Comparison of ENCODE assay signal across 16 cellular contexts in genomic region chr12:46657416-46658411, GRCh38.
DNase-seq lines count a peak whose midpoint lies in the region; ATAC-seq and TF ChIP-seq lines count a peak whose summit lies in the region.
"Had no signal": no experiment of that assay in that cellular context is flagged by ENCODE, and none has a peak within 500 bp of the region (broad histone marks: within the 10 kb centered on the region; RNA-seq: fewer than 3 reads in every experiment).

No MANE protein-coding gene starts in this region.

- no peaks in the 10 kb centered on the region for H3K27me3 Mint-ChIP-seq in osteocyte (ENCODE audit: unreplicated experiment)

- DNase-seq in EL (peak; percentile 37), adipocyte (ENCODE audit: low read depth) (peak; percentile 80), fibroblast of pulmonary artery (ENCODE audit: low read depth) (peak; percentile 26), osteocyte (ENCODE audit: extremely low spot score, unreplicated experiment) (no peak), MV-4-11 (lab: John Stamatoyannopoulos, UW) (no peak), mucosa of gallbladder (ENCODE audit: low spot score) (no peak)
- DNase-seq: activated CD4-positive, alpha-beta T cell treated with anti-CD3 and anti-CD28 coated beads for 48 hours; activated T-cell treated with anti-CD3 and anti-CD28 coated beads, Interleukin-2, amount 50 U/mL, for 72 hours; AML-193; endodermal cell; NCI-H1417; NCI-H446; pancreas; T-helper 17 cell had no signal

- no peak overlapping the region for H3K4me3 Mint-ChIP-seq in osteocyte (ENCODE audit: unreplicated experiment)
- H3K4me3 Mint-ChIP-seq: activated T-cell treated with anti-CD3 and anti-CD28 coated beads, Interleukin-2, amount 50 U/mL, for 72 hours; endodermal cell; T-helper 17 cell had no signal

- H3K4me3 ChIP-seq in adipocyte (ENCODE audit: low read length) (no peak overlapping the region), fibroblast of pulmonary artery (replicated peaks; ENCODE audit: low read depth, low read length) (no peak overlapping the region)
- H3K4me3 ChIP-seq: pancreas had no signal

- peaks cover 61% of the 10 kb centered on the region for H3K4me1 Mint-ChIP-seq in osteocyte (ENCODE audit: unreplicated experiment)

- peaks cover 55% of the 10 kb centered on the region for H3K4me1 ChIP-seq in adipocyte (ENCODE audit: control insufficient read depth, insufficient read depth, low read length)
- H3K4me1 ChIP-seq: pancreas had no signal

- H3K9ac ChIP-seq in adipocyte (ENCODE audit: low read length) = peak overlapping the region; percentile 82

- no peaks in the 10 kb centered on the region for H3K9me3 ChIP-seq in adipocyte (ENCODE audit: control insufficient read depth, low read length)
- H3K9me3 ChIP-seq: pancreas had no signal

- no peak for ATAC-seq in HG02610 (IDR thresholded peaks at IDR 0.05; ENCODE audit: unreplicated experiment)
- no peak for ATAC-seq in GM21423 (IDR thresholded peaks at IDR 0.05; ENCODE audit: unreplicated experiment)
- ATAC-seq: activated T-cell treated with anti-CD3 and anti-CD28 coated beads, Interleukin-2, amount 50 U/mL, for 72 hours; pancreas; T-helper 17 cell had no signal

- peaks cover 3% of the 10 kb centered on the region for H3K36me3 Mint-ChIP-seq in osteocyte (ENCODE audit: unreplicated experiment)

- H3K36me3 ChIP-seq in adipocyte (ENCODE audit: control insufficient read depth, insufficient read depth, low read length, severe bottlenecking) = no peaks in the 10 kb centered on the region
- H3K36me3 ChIP-seq: pancreas had no signal

- H3K9me3 Mint-ChIP-seq in osteocyte (ENCODE audit: unreplicated experiment) = no peaks in the 10 kb centered on the region
- H3K9me3 Mint-ChIP-seq: activated T-cell treated with anti-CD3 and anti-CD28 coated beads, Interleukin-2, amount 50 U/mL, for 72 hours; endodermal cell had no signal

- TF ChIP-seq CTCF in fibroblast of pulmonary artery (IDR thresholded peaks at IDR 0.05; ENCODE audit: low read length, missing control alignments) (no peak), osteocyte (IDR thresholded peaks at IDR 0.05) (no peak)

- H3K27ac Mint-ChIP-seq in osteocyte (ENCODE audit: unreplicated experiment) = peak overlapping the region; percentile 92
- H3K27ac Mint-ChIP-seq: activated T-cell treated with anti-CD3 and anti-CD28 coated beads, Interleukin-2, amount 50 U/mL, for 72 hours; endodermal cell; T-helper 17 cell had no signal

- H3K27me3 ChIP-seq in adipocyte (replicated peaks; ENCODE audit: control insufficient read depth, insufficient read depth, low read length) = no peaks in the 10 kb centered on the region
- H3K27me3 ChIP-seq: pancreas had no signal

Comparison
In these comparisons a context has a peak if more than half of its experiments do, and no peak if none do; other contexts are left out.
1. DNase-seq: peak in EL (single experiment), adipocyte (single experiment) and fibroblast of pulmonary artery (single experiment); none in osteocyte (single experiment), MV-4-11 (single experiment) and mucosa of gallbladder (single experiment).